Comparison of ENCODE assay signal across 12 cellular contexts in the genomic region with DNA sequence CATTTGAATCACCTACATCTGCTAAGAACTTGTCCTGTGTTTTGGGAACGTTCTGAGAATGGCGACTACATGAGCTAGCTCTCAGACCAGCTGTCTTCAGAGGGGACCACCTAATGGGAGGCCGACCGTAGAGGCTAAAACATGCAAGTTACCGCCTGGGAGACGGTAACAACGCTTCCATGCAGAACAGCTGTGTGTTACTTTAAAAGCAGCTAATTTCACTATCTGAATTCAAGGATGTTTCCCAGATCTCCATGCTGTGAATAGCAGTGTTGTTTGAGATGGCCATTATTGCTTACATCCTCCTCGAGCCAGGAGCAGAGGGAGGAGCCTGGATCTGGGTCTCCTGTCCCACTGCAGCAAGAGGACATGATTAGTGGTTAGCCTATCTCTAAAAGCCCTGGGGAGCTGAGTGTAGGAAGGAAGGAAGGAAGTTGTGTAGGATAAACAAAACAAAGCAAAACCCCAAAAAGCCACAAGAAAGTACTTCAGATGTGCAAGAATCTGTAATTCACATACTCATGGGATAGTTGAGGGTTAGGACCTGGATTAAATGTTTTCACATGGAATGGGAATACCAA. TPM values are rescaled to one million over a fixed set of nuclear protein-coding genes. Genes with fewer than 3 reads are reported as not detected.
DNase-seq lines count a peak whose midpoint lies in the region; ATAC-seq and TF ChIP-seq lines count a peak whose summit lies in the region.
"Had no signal": no experiment of that assay in that cellular context is flagged by ENCODE, and none has a peak within 500 bp of the region (broad histone marks: within the 10 kb centered on the region; RNA-seq: fewer than 3 reads in every experiment).

No MANE protein-coding gene starts in this region.

- intact Hi-C loops in adrenal gland (cut with DNase I) = loop anchor here in 1 of 2 donors (10.0 kb wide), 1 partner anchor 146 kb away; no protein-coding TSS in a partner anchor

- no peak overlapping the region for H3K4me3 ChIP-seq in Jurkat, Clone E6-1 (ENCODE audit: low read length)
- H3K4me3 ChIP-seq in choroid plexus epithelial cell (ENCODE audit: low read depth, low read length) (no peak overlapping the region), adrenal gland (no peak overlapping the region)
- H3K4me3 ChIP-seq: body of pancreas had no signal

- no peak overlapping the region for H3K4me3 Mint-ChIP-seq in memory B cell

- peaks cover 14% of the 10 kb centered on the region for H3K4me1 Mint-ChIP-seq in memory B cell

- peak; percentile 17 for ATAC-seq in memory B cell (ENCODE audit: low read depth)
- ATAC-seq in HG02852 (IDR thresholded peaks at IDR 0.05; ENCODE audit: unreplicated experiment) = no peak
- no peak for ATAC-seq in HG02588 (IDR thresholded peaks at IDR 0.05; ENCODE audit: unreplicated experiment)
- ATAC-seq: body of pancreas had no signal

- H3K9me3 ChIP-seq in adrenal gland (replicated peaks in 1 of 3) = no peaks in the 10 kb centered on the region
- H3K9me3 ChIP-seq: body of pancreas had no signal

- H3K27me3 ChIP-seq in adrenal gland = no peaks in the 10 kb centered on the region
- H3K27me3 ChIP-seq: body of pancreas had no signal

- H3K27ac ChIP-seq in adrenal gland = no peak overlapping the region
- H3K27ac ChIP-seq: body of pancreas had no signal

- no peak overlapping the region for H3K27ac Mint-ChIP-seq in memory B cell

- H3K27me3 Mint-ChIP-seq in memory B cell = peaks cover 3% of the 10 kb centered on the region
- H3K27me3 Mint-ChIP-seq: CD8-positive, alpha-beta memory T cell had no signal

- no peak for TF ChIP-seq CTCF in choroid plexus epithelial cell (conservative IDR thresholded peaks at IDR 0.05; ENCODE audit: low read depth, low read length)
- no peak for TF ChIP-seq CTCF in adrenal gland (IDR thresholded peaks at IDR 0.05)

- H3K36me3 Mint-ChIP-seq in memory B cell = no peaks in the 10 kb centered on the region

- peak; percentile 60 for DNase-seq in ELF-1 (ENCODE audit: low read depth, low spot score)
- DNase-seq in Jurkat, Clone E6-1 (ENCODE audit: low read depth, low spot score) = peak; percentile 53
- DNase-seq in choroid plexus epithelial cell (ENCODE audit: low read depth) = peak; percentile 57
- DNase-seq in memory B cell (ENCODE audit: low spot score in 2 of 2) = no peak
- DNase-seq in NCI-H1105 (lab: John Stamatoyannopoulos, UW) = no peak
- DNase-seq in adrenal gland = no peak
- DNase-seq: activated T-cell treated with anti-CD3 and anti-CD28 coated beads, Interleukin-2, amount 50 U/mL, for 1 hour; body of pancreas; CD8-positive, alpha-beta memory T cell; NCI-H1694 treated with DMSO at 0.1 percent for 48 hours had no signal

- H3K4me1 ChIP-seq in adrenal gland (replicated peaks in 1 of 2) = peaks cover 11 to 22% of the 10 kb centered on the region in 2 donors
- H3K4me1 ChIP-seq: body of pancreas had no signal

- no peak for TF ChIP-seq POLR2A in adrenal gland (IDR thresholded peaks at IDR 0.05)

- H3K36me3 ChIP-seq in adrenal gland (replicated peaks in 1 of 2) = no peaks in the 10 kb centered on the region

- 63 to 71% (median 66%) methylated on average over 8 of the region's 8 CpGs for WGBS in adrenal gland, 4 donors

- H3K9me3 Mint-ChIP-seq in memory B cell = no peaks in the 10 kb centered on the region
- H3K9me3 Mint-ChIP-seq: CD8-positive, alpha-beta memory T cell had no signal

RNA-seq across cellular contexts. Expression of gene ACTR2, which starts 50.9 kb away (rescaled TPM):
- 205 TPM for polyA plus RNA-seq in Jurkat, Clone E6-1 (2012; ENCODE audit: insufficient read depth, insufficient read length)
- 100 to 1,000 TPM in 4 of 8 donors, 10 to 100 TPM in 4; 51.2 to 186 (median 109) TPM for total RNA-seq in adrenal gland
- polyA plus RNA-seq in adrenal gland = 100 to 1,000 TPM in 1 of 3 donors, 10 to 100 TPM in 2; 29.9 to 142 (median 37.9) TPM

Comparison
In these comparisons a context has a peak if more than half of its experiments do, and no peak if none do; other contexts are left out.
1. DNase-seq: peak in ELF-1 (single experiment), Jurkat, Clone E6-1 (single experiment) and choroid plexus epithelial cell (single experiment); none in memory B cell (0 of 2), NCI-H1105 (single experiment) and adrenal gland (0 of 7).